ENCODE assay signal across 36 cellular contexts in the genomic region with DNA sequence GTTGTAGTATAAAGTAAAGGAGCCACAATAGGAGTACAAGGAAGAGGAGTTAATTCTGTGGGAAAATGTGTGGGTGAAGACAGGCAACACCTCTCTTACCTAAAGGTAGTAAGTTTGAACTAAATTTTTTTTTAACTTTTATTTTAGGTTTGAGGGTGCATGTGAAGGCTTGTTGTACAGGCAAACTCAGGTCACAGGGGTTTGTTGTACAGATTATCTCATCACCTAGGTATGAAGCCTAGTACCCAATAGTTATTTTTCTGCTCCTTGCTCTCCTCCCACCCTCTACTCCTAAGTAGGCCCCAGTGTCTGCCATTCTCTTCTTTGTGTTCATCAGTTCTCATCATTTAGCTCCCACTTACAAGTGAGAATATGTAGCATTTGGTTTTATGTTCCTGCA.
"Had no signal": no experiment of that assay in that cellular context is flagged by ENCODE, and none has a peak within 500 bp of the region (broad histone marks: within the 10 kb centered on the region; RNA-seq: fewer than 3 reads in every experiment).

No MANE protein-coding gene starts in this region.

- ATAC-seq: activated CD8-positive, alpha-beta T cell treated with anti-CD3 and anti-CD28 coated beads for 36 hours; activated naive CD4-positive, alpha-beta T cell treated with anti-CD3 and anti-CD28 coated beads, Interleukin-2, amount 50 U/mL, for 72 hours; activated T-cell treated with anti-CD3 and anti-CD28 coated beads, Interleukin-2, amount 50 U/mL, for 4 hours; activated T-cell treated with anti-CD3 and anti-CD28 coated beads, Interleukin-2, amount 50 U/mL, for 72 hours; activated T-helper 17 cell treated with anti-CD3 and anti-CD28 coated beads, Interleukin-2, amount 50 U/mL, for 72 hours; body of pancreas had no signal

- H3K27me3 ChIP-seq: adrenal gland, body of pancreas, brain microvascular endothelial cell had no signal

- DNase-seq: activated B cell treated with CpG ODN at 0.5 μM for 24 hours; activated CD4-positive, alpha-beta memory T cell treated with anti-CD3 and anti-CD28 coated beads for 36 hours; activated CD4-positive, alpha-beta T cell treated with anti-CD3 and anti-CD28 coated beads for 4 hours; activated CD4-positive, alpha-beta T cell treated with anti-CD3 and anti-CD28 coated beads, Interleukin-2, amount 10 ng/mL, durations not matched to agents 24 days and 14 days; activated CD4-positive, alpha-beta T cell treated with anti-CD3 and anti-CD28 coated beads, Interleukin-2, amount 50 U/mL, for 1 hour; activated CD4-positive, alpha-beta T cell treated with anti-CD3 and anti-CD28 coated beads, Interleukin-2, amount 50 U/mL, for 4 hours; activated CD4-positive, CD25-positive, alpha-beta regulatory T cell treated with anti-CD3 and anti-CD28 coated beads, Interleukin-2, amount 50 U/mL, for 72 hours; activated CD8-positive, alpha-beta memory T cell treated with anti-CD3 and anti-CD28 coated beads, Interleukin-2, amount 50 U/mL, for 4 hours; activated CD8-positive, alpha-beta T cell treated with anti-CD3 and anti-CD28 coated beads for 36 hours; activated effector memory CD4-positive, alpha-beta T cell treated with anti-CD3 and anti-CD28 coated beads, Interleukin-2, amount 50 U/mL, for 16 hours; activated gamma-delta T cell treated with Interleukin-2 at 50 U/mL for 16 hours; activated naive CD4-positive, alpha-beta T cell; activated naive CD4-positive, alpha-beta T cell treated with anti-CD3 and anti-CD28 coated beads for 36 hours; activated naive CD4-positive, alpha-beta T cell treated with anti-CD3 and anti-CD28 coated beads, Interleukin-2, amount 50 U/mL, for 16 hours; activated naive CD8-positive, alpha-beta T cell treated with anti-CD3 and anti-CD28 coated beads for 36 hours; activated T-cell treated with anti-CD3 and anti-CD28 coated beads for 4 hours; activated T-cell treated with anti-CD3 and anti-CD28 coated beads, Interleukin-2, amount 50 U/mL, for 1 hour; activated T-cell treated with anti-CD3 and anti-CD28 coated beads, Interleukin-2, amount 50 U/mL, for 4 hours; activated T-cell treated with anti-CD3 and anti-CD28 coated beads, Interleukin-2, amount 50 U/mL, for 72 hours; adrenal gland; amniotic stem cell; aorta; body of pancreas; brain microvascular endothelial cell; central memory CD4-positive, alpha-beta T cell; T-helper 1 cell; T-helper 2 cell; T-helper 9 cell had no signal

- H3K4me1 ChIP-seq: adrenal gland, body of pancreas had no signal

- H3K36me3 ChIP-seq: adrenal gland, brain microvascular endothelial cell had no signal

- H3K27ac Mint-ChIP-seq: activated B cell treated with CpG ODN at 0.5 μM for 24 hours; activated CD4-positive, alpha-beta memory T cell treated with anti-CD3 and anti-CD28 coated beads for 36 hours; activated CD4-positive, alpha-beta T cell treated with anti-CD3 and anti-CD28 coated beads, Interleukin-2, amount 10 ng/mL, durations not matched to agents 24 days and 14 days; activated CD8-positive, alpha-beta T cell treated with anti-CD3 and anti-CD28 coated beads for 36 hours; activated naive CD4-positive, alpha-beta T cell treated with anti-CD3 and anti-CD28 coated beads for 36 hours; activated naive CD4-positive, alpha-beta T cell treated with anti-CD3 and anti-CD28 coated beads, Interleukin-2, amount 50 U/mL, for 72 hours; activated naive CD8-positive, alpha-beta T cell treated with anti-CD3 and anti-CD28 coated beads for 36 hours; activated T-cell treated with anti-CD3 and anti-CD28 coated beads, Interleukin-2, amount 50 U/mL, for 72 hours; activated T-helper 1 cell treated with anti-CD3 and anti-CD28 coated beads, Interleukin-12 subunit alpha, Interleukin-12 subunit beta, Interleukin-2, Interleukin-4 antibody, amounts not matched to agents 30 ng/mL and 10 ng/mL and 1 ng/mL, durations not matched to agents 14 hours and 24 hours and 36 hours; activated T-helper 17 cell treated with anti-CD3 and anti-CD28 coated beads, Interleukin-2, amount 50 U/mL, for 72 hours; T-helper 1 cell treated with Interleukin-12 subunit alpha and Interleukin-12 subunit beta and Interleukin-4 antibody, amounts not matched to agents 30 μg/mL and 1 μg/mL, for 36 hours; T-helper 2 cell treated with Interferon-gamma antibody and Interleukin-4, amounts not matched to agents 5 μg/mL and 100 μg/mL, for 36 hours had no signal

- H3K9me3 ChIP-seq: adrenal gland, body of pancreas had no signal

- H3K36me3 Mint-ChIP-seq: activated CD4-positive, alpha-beta memory T cell treated with anti-CD3 and anti-CD28 coated beads for 36 hours; activated naive CD4-positive, alpha-beta T cell treated with anti-CD3 and anti-CD28 coated beads, Interleukin-2, amount 50 U/mL, for 72 hours; activated naive CD8-positive, alpha-beta T cell treated with anti-CD3 and anti-CD28 coated beads for 36 hours had no signal

- FAIRE-seq: astrocyte, TTC549 had no signal

- H3K27me3 Mint-ChIP-seq: activated B cell treated with CpG ODN at 0.5 μM for 24 hours; activated CD4-positive, alpha-beta memory T cell treated with anti-CD3 and anti-CD28 coated beads for 36 hours; activated CD8-positive, alpha-beta T cell treated with anti-CD3 and anti-CD28 coated beads for 36 hours; activated naive CD8-positive, alpha-beta T cell treated with anti-CD3 and anti-CD28 coated beads for 36 hours had no signal

- H3K9me3 Mint-ChIP-seq: activated B cell treated with CpG ODN at 0.5 μM for 24 hours; activated CD4-positive, alpha-beta memory T cell treated with anti-CD3 and anti-CD28 coated beads for 36 hours; activated CD4-positive, alpha-beta T cell treated with anti-CD3 and anti-CD28 coated beads, Interleukin-2, amount 10 ng/mL, durations not matched to agents 24 days and 14 days; activated CD8-positive, alpha-beta T cell treated with anti-CD3 and anti-CD28 coated beads for 36 hours; activated naive CD4-positive, alpha-beta T cell treated with anti-CD3 and anti-CD28 coated beads for 36 hours; activated naive CD4-positive, alpha-beta T cell treated with anti-CD3 and anti-CD28 coated beads, Interleukin-2, amount 50 U/mL, for 72 hours; activated naive CD8-positive, alpha-beta T cell treated with anti-CD3 and anti-CD28 coated beads for 36 hours; activated T-cell treated with anti-CD3 and anti-CD28 coated beads, Interleukin-2, amount 50 U/mL, for 4 hours; activated T-cell treated with anti-CD3 and anti-CD28 coated beads, Interleukin-2, amount 50 U/mL, for 72 hours; activated T-helper 1 cell treated with anti-CD3 and anti-CD28 coated beads, Interleukin-12 subunit alpha, Interleukin-12 subunit beta, Interleukin-2, Interleukin-4 antibody, amounts not matched to agents 30 ng/mL and 10 ng/mL and 1 ng/mL, durations not matched to agents 14 hours and 24 hours and 36 hours; activated T-helper 17 cell treated with anti-CD3 and anti-CD28 coated beads, Interleukin-2, amount 50 U/mL, for 72 hours; T-helper 1 cell treated with Interleukin-12 subunit alpha and Interleukin-12 subunit beta and Interleukin-4 antibody, amounts not matched to agents 30 μg/mL and 1 μg/mL, for 36 hours; T-helper 2 cell treated with Interferon-gamma antibody and Interleukin-4, amounts not matched to agents 5 μg/mL and 100 μg/mL, for 36 hours had no signal

- H3K4me3 ChIP-seq: adrenal gland, body of pancreas had no signal

- H3K27ac ChIP-seq: adrenal gland, body of pancreas, brain microvascular endothelial cell, VCaP had no signal

- H3K4me3 Mint-ChIP-seq: activated B cell treated with CpG ODN at 0.5 μM for 24 hours; activated CD4-positive, alpha-beta memory T cell treated with anti-CD3 and anti-CD28 coated beads for 36 hours; activated CD4-positive, alpha-beta T cell treated with anti-CD3 and anti-CD28 coated beads, Interleukin-2, amount 10 ng/mL, durations not matched to agents 24 days and 14 days; activated CD8-positive, alpha-beta T cell treated with anti-CD3 and anti-CD28 coated beads for 36 hours; activated naive CD4-positive, alpha-beta T cell treated with anti-CD3 and anti-CD28 coated beads for 36 hours; activated naive CD8-positive, alpha-beta T cell treated with anti-CD3 and anti-CD28 coated beads for 36 hours; activated T-cell treated with anti-CD3 and anti-CD28 coated beads, Interleukin-2, amount 50 U/mL, for 4 hours; activated T-cell treated with anti-CD3 and anti-CD28 coated beads, Interleukin-2, amount 50 U/mL, for 72 hours; activated T-helper 1 cell treated with anti-CD3 and anti-CD28 coated beads, Interleukin-12 subunit alpha, Interleukin-12 subunit beta, Interleukin-2, Interleukin-4 antibody, amounts not matched to agents 30 ng/mL and 10 ng/mL and 1 ng/mL, durations not matched to agents 14 hours and 24 hours and 36 hours; activated T-helper 17 cell treated with anti-CD3 and anti-CD28 coated beads, Interleukin-2, amount 50 U/mL, for 72 hours; T-helper 1 cell treated with Interleukin-12 subunit alpha and Interleukin-12 subunit beta and Interleukin-4 antibody, amounts not matched to agents 30 μg/mL and 1 μg/mL, for 36 hours; T-helper 2 cell treated with Interferon-gamma antibody and Interleukin-4, amounts not matched to agents 5 μg/mL and 100 μg/mL, for 36 hours had no signal

- H3K4me1 Mint-ChIP-seq: activated CD4-positive, alpha-beta T cell treated with anti-CD3 and anti-CD28 coated beads, Interleukin-2, amount 10 ng/mL, durations not matched to agents 24 days and 14 days; activated naive CD8-positive, alpha-beta T cell treated with anti-CD3 and anti-CD28 coated beads for 36 hours; activated T-helper 17 cell treated with anti-CD3 and anti-CD28 coated beads, Interleukin-2, amount 50 U/mL, for 72 hours had no signal
